Comparison of ENCODE assay signal across 1 cellular context in the genomic region with DNA sequence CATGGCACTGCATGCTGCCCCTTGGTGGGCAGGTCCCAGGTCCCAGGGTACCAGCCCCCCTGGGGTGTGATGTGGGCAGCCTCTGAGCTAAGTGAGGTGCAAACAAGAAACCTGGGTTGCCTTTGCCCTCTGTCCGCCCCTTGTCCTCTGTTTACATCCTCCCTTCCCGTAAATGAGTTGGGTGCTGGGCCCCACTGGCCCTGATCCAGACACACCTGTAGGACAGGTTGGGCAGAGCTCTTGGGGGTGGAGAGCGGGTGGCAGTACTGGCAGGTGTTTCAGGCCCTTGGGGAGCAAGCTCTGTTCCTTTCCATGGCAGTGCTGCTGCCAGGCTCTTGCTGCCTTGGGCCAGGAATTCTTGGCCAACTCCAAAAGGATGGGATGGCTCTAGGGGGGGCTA.
TF ChIP-seq lines count a peak whose summit lies in the region.

No MANE protein-coding gene starts in this region.

TF ChIP-seq in HepG2, 621 proteins besides CTCF, POLR2A, EP300 and RAD21 (continued from another document and continues in another):
- TF ChIP-seq, protein P1, sequence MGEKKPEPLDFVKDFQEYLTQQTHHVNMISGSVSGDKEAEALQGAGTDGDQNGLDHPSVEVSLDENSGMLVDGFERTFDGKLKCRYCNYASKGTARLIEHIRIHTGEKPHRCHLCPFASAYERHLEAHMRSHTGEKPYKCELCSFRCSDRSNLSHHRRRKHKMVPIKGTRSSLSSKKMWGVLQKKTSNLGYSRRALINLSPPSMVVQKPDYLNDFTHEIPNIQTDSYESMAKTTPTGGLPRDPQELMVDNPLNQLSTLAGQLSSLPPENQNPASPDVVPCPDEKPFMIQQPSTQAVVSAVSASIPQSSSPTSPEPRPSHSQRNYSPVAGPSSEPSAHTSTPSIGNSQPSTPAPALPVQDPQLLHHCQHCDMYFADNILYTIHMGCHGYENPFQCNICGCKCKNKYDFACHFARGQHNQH (CRISPR knock-in tag; IDR thresholded peaks at IDR 0.05) = peak; percentile 61; the same call in 1 of the 2 replicates
- TF ChIP-seq, protein P2, sequence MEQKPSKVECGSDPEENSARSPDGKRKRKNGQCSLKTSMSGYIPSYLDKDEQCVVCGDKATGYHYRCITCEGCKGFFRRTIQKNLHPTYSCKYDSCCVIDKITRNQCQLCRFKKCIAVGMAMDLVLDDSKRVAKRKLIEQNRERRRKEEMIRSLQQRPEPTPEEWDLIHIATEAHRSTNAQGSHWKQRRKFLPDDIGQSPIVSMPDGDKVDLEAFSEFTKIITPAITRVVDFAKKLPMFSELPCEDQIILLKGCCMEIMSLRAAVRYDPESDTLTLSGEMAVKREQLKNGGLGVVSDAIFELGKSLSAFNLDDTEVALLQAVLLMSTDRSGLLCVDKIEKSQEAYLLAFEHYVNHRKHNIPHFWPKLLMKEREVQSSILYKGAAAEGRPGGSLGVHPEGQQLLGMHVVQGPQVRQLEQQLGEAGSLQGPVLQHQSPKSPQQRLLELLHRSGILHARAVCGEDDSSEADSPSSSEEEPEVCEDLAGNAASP (CRISPR knock-in tag; IDR thresholded peaks at IDR 0.05; ENCODE audit: borderline replicate concordance) = peak; percentile 72; the same call in 1 of the 2 replicates
- TF ChIP-seq ELF1 (CRISPR knock-in tag; IDR thresholded peaks at IDR 0.05) (peak; percentile 50; the same call in 1 of the 2 replicates), KDM4B (CRISPR knock-in tag; IDR thresholded peaks at IDR 0.05) (peak; percentile 74; the same call in 1 of the 2 replicates), ZNF558 (CRISPR knock-in tag; IDR thresholded peaks at IDR 0.05; ENCODE audit: borderline replicate concordance) (no peak), PHF21A (CRISPR knock-in tag; IDR thresholded peaks at IDR 0.05) (peak; percentile 64), HDAC1 (CRISPR knock-in tag; IDR thresholded peaks at IDR 0.05) (no peak; the same call in 1 of the 2 replicates), DPF2 (CRISPR knock-in tag; IDR thresholded peaks at IDR 0.05; ENCODE audit: borderline replicate concordance, low read depth) (peak; percentile 33), MIXL1 (CRISPR knock-in tag; IDR thresholded peaks at IDR 0.05) (0 out of 2 replicates have a peak, but pooled peaks have one; percentile 34), MBD4 (IDR thresholded peaks at IDR 0.05; ENCODE audit: borderline replicate concordance, low read length) (no peak), SOX6 (IDR thresholded peaks at IDR 0.05) (no peak), SOX6 (CRISPR knock-in tag; IDR thresholded peaks at IDR 0.05) (peak; percentile 61; the same call in 1 of the 2 replicates), THYN1 (CRISPR knock-in tag; IDR thresholded peaks at IDR 0.05; ENCODE audit: borderline replicate concordance, low read depth) (no peak), ZNF629 (CRISPR knock-in tag; conservative IDR thresholded peaks at IDR 0.05) (no peak), SAFB2 (CRISPR knock-in tag; IDR thresholded peaks at IDR 0.05; ENCODE audit: borderline replicate concordance, low read depth) (no peak), ZNF33B (CRISPR knock-in tag; IDR thresholded peaks at IDR 0.05) (no peak), HNRNPL (IDR thresholded peaks at IDR 0.05; ENCODE audit: low read depth, low read length) (peak; percentile 94), TCF7 (IDR thresholded peaks at IDR 0.05; ENCODE audit: low read depth) (no peak), GATA4 (IDR thresholded peaks at IDR 0.05; ENCODE audit: borderline replicate concordance, low read depth) (no peak; the same call in 1 of the 2 replicates), ADNP (CRISPR knock-in tag; IDR thresholded peaks at IDR 0.05) (no peak), ZNF343 (CRISPR knock-in tag; IDR thresholded peaks at IDR 0.05) (no peak), ELF3 (CRISPR knock-in tag; IDR thresholded peaks at IDR 0.05) (peak; percentile 52), ZNF253 (CRISPR knock-in tag; IDR thresholded peaks at IDR 0.05; ENCODE audit: borderline replicate concordance) (no peak), KAT7 (CRISPR knock-in tag; IDR thresholded peaks at IDR 0.05; ENCODE audit: borderline replicate concordance) (no peak)
- TF ChIP-seq, protein P3, sequence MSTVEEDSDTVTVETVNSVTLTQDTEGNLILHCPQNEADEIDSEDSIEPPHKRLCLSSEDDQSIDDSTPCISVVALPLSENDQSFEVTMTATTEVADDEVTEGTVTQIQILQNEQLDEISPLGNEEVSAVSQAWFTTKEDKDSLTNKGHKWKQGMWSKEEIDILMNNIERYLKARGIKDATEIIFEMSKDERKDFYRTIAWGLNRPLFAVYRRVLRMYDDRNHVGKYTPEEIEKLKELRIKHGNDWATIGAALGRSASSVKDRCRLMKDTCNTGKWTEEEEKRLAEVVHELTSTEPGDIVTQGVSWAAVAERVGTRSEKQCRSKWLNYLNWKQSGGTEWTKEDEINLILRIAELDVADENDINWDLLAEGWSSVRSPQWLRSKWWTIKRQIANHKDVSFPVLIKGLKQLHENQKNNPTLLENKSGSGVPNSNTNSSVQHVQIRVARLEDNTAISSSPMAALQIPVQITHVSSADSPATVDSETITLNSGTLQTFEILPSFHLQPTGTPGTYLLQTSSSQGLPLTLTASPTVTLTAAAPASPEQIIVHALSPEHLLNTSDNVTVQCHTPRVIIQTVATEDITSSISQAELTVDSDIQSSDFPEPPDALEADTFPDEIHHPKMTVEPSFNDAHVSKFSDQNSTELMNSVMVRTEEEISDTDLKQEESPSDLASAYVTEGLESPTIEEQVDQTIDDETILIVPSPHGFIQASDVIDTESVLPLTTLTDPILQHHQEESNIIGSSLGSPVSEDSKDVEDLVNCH (CRISPR knock-in tag; IDR thresholded peaks at IDR 0.05) = no peak
- TF ChIP-seq, protein P4, sequence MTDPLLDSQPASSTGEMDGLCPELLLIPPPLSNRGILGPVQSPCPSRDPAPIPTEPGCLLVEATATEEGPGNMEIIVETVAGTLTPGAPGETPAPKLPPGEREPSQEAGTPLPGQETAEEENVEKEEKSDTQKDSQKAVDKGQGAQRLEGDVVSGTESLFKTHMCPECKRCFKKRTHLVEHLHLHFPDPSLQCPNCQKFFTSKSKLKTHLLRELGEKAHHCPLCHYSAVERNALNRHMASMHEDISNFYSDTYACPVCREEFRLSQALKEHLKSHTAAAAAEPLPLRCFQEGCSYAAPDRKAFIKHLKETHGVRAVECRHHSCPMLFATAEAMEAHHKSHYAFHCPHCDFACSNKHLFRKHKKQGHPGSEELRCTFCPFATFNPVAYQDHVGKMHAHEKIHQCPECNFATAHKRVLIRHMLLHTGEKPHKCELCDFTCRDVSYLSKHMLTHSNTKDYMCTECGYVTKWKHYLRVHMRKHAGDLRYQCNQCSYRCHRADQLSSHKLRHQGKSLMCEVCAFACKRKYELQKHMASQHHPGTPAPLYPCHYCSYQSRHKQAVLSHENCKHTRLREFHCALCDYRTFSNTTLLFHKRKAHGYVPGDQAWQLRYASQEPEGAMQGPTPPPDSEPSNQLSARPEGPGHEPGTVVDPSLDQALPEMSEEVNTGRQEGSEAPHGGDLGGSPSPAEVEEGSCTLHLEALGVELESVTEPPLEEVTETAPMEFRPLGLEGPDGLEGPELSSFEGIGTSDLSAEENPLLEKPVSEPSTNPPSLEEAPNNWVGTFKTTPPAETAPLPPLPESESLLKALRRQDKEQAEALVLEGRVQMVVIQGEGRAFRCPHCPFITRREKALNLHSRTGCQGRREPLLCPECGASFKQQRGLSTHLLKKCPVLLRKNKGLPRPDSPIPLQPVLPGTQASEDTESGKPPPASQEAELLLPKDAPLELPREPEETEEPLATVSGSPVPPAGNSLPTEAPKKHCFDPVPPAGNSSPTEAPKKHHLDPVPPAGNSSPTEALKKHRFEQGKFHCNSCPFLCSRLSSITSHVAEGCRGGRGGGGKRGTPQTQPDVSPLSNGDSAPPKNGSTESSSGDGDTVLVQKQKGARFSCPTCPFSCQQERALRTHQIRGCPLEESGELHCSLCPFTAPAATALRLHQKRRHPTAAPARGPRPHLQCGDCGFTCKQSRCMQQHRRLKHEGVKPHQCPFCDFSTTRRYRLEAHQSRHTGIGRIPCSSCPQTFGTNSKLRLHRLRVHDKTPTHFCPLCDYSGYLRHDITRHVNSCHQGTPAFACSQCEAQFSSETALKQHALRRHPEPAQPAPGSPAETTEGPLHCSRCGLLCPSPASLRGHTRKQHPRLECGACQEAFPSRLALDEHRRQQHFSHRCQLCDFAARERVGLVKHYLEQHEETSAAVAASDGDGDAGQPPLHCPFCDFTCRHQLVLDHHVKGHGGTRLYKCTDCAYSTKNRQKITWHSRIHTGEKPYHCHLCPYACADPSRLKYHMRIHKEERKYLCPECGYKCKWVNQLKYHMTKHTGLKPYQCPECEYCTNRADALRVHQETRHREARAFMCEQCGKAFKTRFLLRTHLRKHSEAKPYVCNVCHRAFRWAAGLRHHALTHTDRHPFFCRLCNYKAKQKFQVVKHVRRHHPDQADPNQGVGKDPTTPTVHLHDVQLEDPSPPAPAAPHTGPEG (CRISPR knock-in tag; IDR thresholded peaks at IDR 0.05) = no peak
- TF ChIP-seq, protein P5, sequence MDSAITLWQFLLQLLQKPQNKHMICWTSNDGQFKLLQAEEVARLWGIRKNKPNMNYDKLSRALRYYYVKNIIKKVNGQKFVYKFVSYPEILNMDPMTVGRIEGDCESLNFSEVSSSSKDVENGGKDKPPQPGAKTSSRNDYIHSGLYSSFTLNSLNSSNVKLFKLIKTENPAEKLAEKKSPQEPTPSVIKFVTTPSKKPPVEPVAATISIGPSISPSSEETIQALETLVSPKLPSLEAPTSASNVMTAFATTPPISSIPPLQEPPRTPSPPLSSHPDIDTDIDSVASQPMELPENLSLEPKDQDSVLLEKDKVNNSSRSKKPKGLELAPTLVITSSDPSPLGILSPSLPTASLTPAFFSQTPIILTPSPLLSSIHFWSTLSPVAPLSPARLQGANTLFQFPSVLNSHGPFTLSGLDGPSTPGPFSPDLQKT (CRISPR knock-in tag; IDR thresholded peaks at IDR 0.05; ENCODE audit: borderline replicate concordance) = no peak
- TF ChIP-seq, protein P6, sequence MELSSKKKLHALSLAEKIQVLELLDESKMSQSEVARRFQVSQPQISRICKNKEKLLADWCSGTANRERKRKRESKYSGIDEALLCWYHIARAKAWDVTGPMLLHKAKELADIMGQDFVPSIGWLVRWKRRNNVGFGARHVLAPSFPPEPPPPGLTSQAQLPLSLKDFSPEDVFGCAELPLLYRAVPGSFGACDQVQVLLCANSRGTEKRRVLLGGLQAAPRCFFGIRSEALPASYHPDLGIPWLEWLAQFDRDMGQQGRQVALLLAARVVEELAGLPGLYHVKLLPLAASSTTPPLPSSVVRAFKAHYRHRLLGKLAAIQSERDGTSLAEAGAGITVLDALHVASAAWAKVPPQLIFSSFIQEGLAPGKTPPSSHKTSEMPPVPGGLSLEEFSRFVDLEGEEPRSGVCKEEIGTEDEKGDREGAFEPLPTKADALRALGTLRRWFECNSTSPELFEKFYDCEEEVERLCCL (CRISPR knock-in tag; IDR thresholded peaks at IDR 0.05; ENCODE audit: borderline replicate concordance) = no peak
- TF ChIP-seq, protein P7, sequence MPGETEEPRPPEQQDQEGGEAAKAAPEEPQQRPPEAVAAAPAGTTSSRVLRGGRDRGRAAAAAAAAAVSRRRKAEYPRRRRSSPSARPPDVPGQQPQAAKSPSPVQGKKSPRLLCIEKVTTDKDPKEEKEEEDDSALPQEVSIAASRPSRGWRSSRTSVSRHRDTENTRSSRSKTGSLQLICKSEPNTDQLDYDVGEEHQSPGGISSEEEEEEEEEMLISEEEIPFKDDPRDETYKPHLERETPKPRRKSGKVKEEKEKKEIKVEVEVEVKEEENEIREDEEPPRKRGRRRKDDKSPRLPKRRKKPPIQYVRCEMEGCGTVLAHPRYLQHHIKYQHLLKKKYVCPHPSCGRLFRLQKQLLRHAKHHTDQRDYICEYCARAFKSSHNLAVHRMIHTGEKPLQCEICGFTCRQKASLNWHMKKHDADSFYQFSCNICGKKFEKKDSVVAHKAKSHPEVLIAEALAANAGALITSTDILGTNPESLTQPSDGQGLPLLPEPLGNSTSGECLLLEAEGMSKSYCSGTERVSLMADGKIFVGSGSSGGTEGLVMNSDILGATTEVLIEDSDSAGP (CRISPR knock-in tag; IDR thresholded peaks at IDR 0.05; ENCODE audit: borderline replicate concordance) = no peak
- TF ChIP-seq, protein P8, sequence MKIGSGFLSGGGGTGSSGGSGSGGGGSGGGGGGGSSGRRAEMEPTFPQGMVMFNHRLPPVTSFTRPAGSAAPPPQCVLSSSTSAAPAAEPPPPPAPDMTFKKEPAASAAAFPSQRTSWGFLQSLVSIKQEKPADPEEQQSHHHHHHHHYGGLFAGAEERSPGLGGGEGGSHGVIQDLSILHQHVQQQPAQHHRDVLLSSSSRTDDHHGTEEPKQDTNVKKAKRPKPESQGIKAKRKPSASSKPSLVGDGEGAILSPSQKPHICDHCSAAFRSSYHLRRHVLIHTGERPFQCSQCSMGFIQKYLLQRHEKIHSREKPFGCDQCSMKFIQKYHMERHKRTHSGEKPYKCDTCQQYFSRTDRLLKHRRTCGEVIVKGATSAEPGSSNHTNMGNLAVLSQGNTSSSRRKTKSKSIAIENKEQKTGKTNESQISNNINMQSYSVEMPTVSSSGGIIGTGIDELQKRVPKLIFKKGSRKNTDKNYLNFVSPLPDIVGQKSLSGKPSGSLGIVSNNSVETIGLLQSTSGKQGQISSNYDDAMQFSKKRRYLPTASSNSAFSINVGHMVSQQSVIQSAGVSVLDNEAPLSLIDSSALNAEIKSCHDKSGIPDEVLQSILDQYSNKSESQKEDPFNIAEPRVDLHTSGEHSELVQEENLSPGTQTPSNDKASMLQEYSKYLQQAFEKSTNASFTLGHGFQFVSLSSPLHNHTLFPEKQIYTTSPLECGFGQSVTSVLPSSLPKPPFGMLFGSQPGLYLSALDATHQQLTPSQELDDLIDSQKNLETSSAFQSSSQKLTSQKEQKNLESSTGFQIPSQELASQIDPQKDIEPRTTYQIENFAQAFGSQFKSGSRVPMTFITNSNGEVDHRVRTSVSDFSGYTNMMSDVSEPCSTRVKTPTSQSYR (CRISPR knock-in tag; IDR thresholded peaks at IDR 0.05; ENCODE audit: borderline replicate concordance) = peak; percentile 46; the same call in 1 of the 2 replicates
- TF ChIP-seq, protein P9, sequence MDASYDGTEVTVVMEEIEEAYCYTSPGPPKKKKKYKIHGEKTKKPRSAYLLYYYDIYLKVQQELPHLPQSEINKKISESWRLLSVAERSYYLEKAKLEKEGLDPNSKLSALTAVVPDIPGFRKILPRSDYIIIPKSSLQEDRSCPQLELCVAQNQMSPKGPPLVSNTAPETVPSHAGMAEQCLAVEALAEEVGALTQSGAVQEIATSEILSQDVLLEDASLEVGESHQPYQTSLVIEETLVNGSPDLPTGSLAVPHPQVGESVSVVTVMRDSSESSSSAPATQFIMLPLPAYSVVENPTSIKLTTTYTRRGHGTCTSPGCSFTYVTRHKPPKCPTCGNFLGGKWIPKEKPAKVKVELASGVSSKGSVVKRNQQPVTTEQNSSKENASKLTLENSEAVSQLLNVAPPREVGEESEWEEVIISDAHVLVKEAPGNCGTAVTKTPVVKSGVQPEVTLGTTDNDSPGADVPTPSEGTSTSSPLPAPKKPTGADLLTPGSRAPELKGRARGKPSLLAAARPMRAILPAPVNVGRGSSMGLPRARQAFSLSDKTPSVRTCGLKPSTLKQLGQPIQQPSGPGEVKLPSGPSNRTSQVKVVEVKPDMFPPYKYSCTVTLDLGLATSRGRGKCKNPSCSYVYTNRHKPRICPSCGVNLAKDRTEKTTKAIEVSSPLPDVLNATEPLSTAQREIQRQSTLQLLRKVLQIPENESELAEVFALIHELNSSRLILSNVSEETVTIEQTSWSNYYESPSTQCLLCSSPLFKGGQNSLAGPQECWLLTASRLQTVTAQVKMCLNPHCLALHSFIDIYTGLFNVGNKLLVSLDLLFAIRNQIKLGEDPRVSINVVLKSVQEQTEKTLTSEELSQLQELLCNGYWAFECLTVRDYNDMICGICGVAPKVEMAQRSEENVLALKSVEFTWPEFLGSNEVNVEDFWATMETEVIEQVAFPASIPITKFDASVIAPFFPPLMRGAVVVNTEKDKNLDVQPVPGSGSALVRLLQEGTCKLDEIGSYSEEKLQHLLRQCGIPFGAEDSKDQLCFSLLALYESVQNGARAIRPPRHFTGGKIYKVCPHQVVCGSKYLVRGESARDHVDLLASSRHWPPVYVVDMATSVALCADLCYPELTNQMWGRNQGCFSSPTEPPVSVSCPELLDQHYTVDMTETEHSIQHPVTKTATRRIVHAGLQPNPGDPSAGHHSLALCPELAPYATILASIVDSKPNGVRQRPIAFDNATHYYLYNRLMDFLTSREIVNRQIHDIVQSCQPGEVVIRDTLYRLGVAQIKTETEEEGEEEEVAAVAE (CRISPR knock-in tag; IDR thresholded peaks at IDR 0.05; ENCODE audit: borderline replicate concordance) = peak; percentile 56; the same call in 1 of the 2 replicates
